In genomic region chr20:5974531-5974930, GRCh38 we compare ENCODE assay signal across 19 cellular contexts.
"Had no signal": no experiment of that assay in that cellular context is flagged by ENCODE, and none has a peak within 500 bp of the region (broad histone marks: within the 10 kb centered on the region; RNA-seq: fewer than 3 reads in every experiment).

No MANE protein-coding gene starts in this region.

- H3K9me3 Mint-ChIP-seq: activated CD4-positive, alpha-beta memory T cell treated with anti-CD3 and anti-CD28 coated beads, Interleukin-2, amount 10 ng/mL, durations not matched to agents 7 days and 5 days; activated naive CD4-positive, alpha-beta T cell treated with anti-CD3 and anti-CD28 coated beads, Interleukin-2, amount 10 ng/mL, durations not matched to agents 7 days and 5 days; activated T-cell treated with anti-CD3 and anti-CD28 coated beads, Interleukin-2, amount 50 U/mL, for 24 hours; endodermal cell; memory B cell; nephron progenitor cell; stimulated activated memory B cell treated with anti-CD40 and anti-IgM and Interleukin-4, amounts not matched to agents 10 μg/mL and 1 μg/mL and 100 μg/mL, for 72 hours; WTC11 had no signal

- H3K4me3 Mint-ChIP-seq: activated CD4-positive, alpha-beta memory T cell treated with anti-CD3 and anti-CD28 coated beads, Interleukin-2, amount 10 ng/mL, durations not matched to agents 7 days and 5 days; activated naive CD4-positive, alpha-beta T cell treated with anti-CD3 and anti-CD28 coated beads, Interleukin-2, amount 10 ng/mL, durations not matched to agents 7 days and 5 days; activated T-cell treated with anti-CD3 and anti-CD28 coated beads, Interleukin-2, amount 50 U/mL, for 24 hours; endodermal cell; memory B cell; nephron progenitor cell; stimulated activated memory B cell treated with anti-CD40 and anti-IgM and Interleukin-4, amounts not matched to agents 10 μg/mL and 1 μg/mL and 100 μg/mL, for 72 hours; T-helper 17 cell; WTC11 had no signal

- H3K27me3 Mint-ChIP-seq: activated CD4-positive, alpha-beta memory T cell treated with anti-CD3 and anti-CD28 coated beads, Interleukin-2, amount 10 ng/mL, durations not matched to agents 7 days and 5 days; activated naive CD4-positive, alpha-beta T cell treated with anti-CD3 and anti-CD28 coated beads, Interleukin-2, amount 10 ng/mL, durations not matched to agents 7 days and 5 days; activated T-cell treated with anti-CD3 and anti-CD28 coated beads, Interleukin-2, amount 50 U/mL, for 24 hours; memory B cell; stimulated activated memory B cell treated with anti-CD40 and anti-IgM and Interleukin-4, amounts not matched to agents 10 μg/mL and 1 μg/mL and 100 μg/mL, for 72 hours; T-helper 17 cell had no signal

- H3K27ac Mint-ChIP-seq: activated CD4-positive, alpha-beta memory T cell treated with anti-CD3 and anti-CD28 coated beads, Interleukin-2, amount 10 ng/mL, durations not matched to agents 7 days and 5 days; activated naive CD4-positive, alpha-beta T cell treated with anti-CD3 and anti-CD28 coated beads, Interleukin-2, amount 10 ng/mL, durations not matched to agents 7 days and 5 days; activated T-cell treated with anti-CD3 and anti-CD28 coated beads, Interleukin-2, amount 50 U/mL, for 24 hours; endodermal cell; memory B cell; nephron progenitor cell; stimulated activated memory B cell treated with anti-CD40 and anti-IgM and Interleukin-4, amounts not matched to agents 10 μg/mL and 1 μg/mL and 100 μg/mL, for 72 hours; T-helper 17 cell; WTC11 had no signal

- H3K4me1 Mint-ChIP-seq: activated CD4-positive, alpha-beta memory T cell treated with anti-CD3 and anti-CD28 coated beads, Interleukin-2, amount 10 ng/mL, durations not matched to agents 7 days and 5 days; activated naive CD4-positive, alpha-beta T cell treated with anti-CD3 and anti-CD28 coated beads, Interleukin-2, amount 10 ng/mL, durations not matched to agents 7 days and 5 days; endodermal cell; memory B cell; nephron progenitor cell; stimulated activated memory B cell treated with anti-CD40 and anti-IgM and Interleukin-4, amounts not matched to agents 10 μg/mL and 1 μg/mL and 100 μg/mL, for 72 hours had no signal

- ATAC-seq: left ventricle myocardium superior; pancreas; stimulated activated memory B cell treated with anti-CD40 and anti-IgM and Interleukin-4, amounts not matched to agents 10 μg/mL and 1 μg/mL and 100 μg/mL, for 72 hours; T-helper 17 cell; WTC11 had no signal

- H3K4me3 ChIP-seq: dorsolateral prefrontal cortex, pancreas, thyroid gland, vagina had no signal

- DNase-seq: activated CD4-positive, alpha-beta memory T cell treated with anti-CD3 and anti-CD28 coated beads, Interleukin-2, amount 10 ng/mL, durations not matched to agents 7 days and 5 days; activated CD4-positive, alpha-beta T cell treated with anti-CD3 and anti-CD28 coated beads for 4 hours; activated naive CD4-positive, alpha-beta T cell treated with anti-CD3 and anti-CD28 coated beads, Interleukin-2, amount 10 ng/mL, durations not matched to agents 7 days and 5 days; activated T-cell treated with anti-CD3 and anti-CD28 coated beads, Interleukin-2, amount 50 U/mL, for 24 hours; dorsolateral prefrontal cortex; endodermal cell; hippocampal formation; kidney; left ventricle myocardium superior; nephron progenitor cell; pancreas; retina; stimulated activated CD4-positive, alpha-beta T cell treated with anti-CD3 and anti-CD28 coated beads, Interleukin-2, amount 100 ng/mL, for 48 hours; T-helper 17 cell; thyroid gland had no signal
